In the genomic region with DNA sequence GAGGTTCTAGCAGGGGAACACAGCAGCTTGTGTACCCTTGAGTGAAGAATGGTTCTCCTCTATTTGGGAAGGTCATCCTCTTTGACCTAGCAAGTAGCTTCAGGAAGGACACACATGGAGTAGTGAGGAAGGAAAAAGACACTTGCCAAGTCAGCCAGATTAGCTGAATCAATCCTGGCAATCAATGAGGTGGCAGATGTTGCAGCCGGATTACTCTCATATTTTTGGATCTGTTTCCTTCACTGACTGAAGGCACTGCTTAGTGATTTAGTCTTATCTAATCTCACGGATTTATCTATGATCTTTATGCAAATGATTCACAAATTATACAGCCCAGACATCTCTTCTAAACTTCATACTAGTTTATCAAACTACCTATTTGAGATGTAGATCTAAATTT, we compare ENCODE assay signal across 25 cellular contexts.
"Had no signal": no experiment of that assay in that cellular context is flagged by ENCODE, and none has a peak within 500 bp of the region (broad histone marks: within the 10 kb centered on the region; RNA-seq: fewer than 3 reads in every experiment).

No MANE protein-coding gene starts in this region.

- H3K9me3 ChIP-seq: pancreas, prostate gland, upper lobe of right lung, vagina had no signal

- H3K4me1 ChIP-seq: pancreas, prostate gland, spleen, tibial artery, upper lobe of right lung, vagina had no signal

- DNase-seq: dermis blood vessel endothelial cell; effector CD4-positive, alpha-beta T cell; endodermal cell; erythroblast; foreskin melanocyte; head of caudate nucleus; left colon; left ventricle myocardium superior; mesenchymal stem cell; midbrain; occipital lobe; pancreas; spleen; stimulated activated CD4-positive, alpha-beta T cell treated with anti-CD3 and anti-CD28 coated beads, Interleukin-15, amount 100 ng/mL, for 24 hours; stimulated activated CD4-positive, alpha-beta T cell treated with anti-CD3 and anti-CD28 coated beads, Interleukin-1b, Interleukin-23, amount 100 ng/mL, for 48 hours; stimulated activated CD4-positive, alpha-beta T cell treated with anti-CD3 and anti-CD28 coated beads, Interleukin-4, amount 100 ng/mL, for 24 hours; tibial artery; upper lobe of right lung had no signal

- H3K36me3 ChIP-seq: pancreas, prostate gland, spleen, tibial artery, upper lobe of right lung, vagina had no signal

- ATAC-seq: left colon; left ventricle myocardium superior; natural killer cell treated with Interleukin-12 subunit alpha and Interleukin-12 subunit beta and Interleukin-15 and Interleukin-18, amount 100 ng/mL, for 72 hours; pancreas; sciatic nerve; stimulated activated memory B cell treated with anti-CD40 and anti-IgM and Interleukin-4, amounts not matched to agents 10 μg/mL and 1 μg/mL and 100 μg/mL, for 72 hours; upper lobe of right lung had no signal

- H3K27ac ChIP-seq: hepatocyte, pancreas, prostate gland, spleen, tibial artery, upper lobe of right lung, vagina had no signal

- H3K27me3 ChIP-seq: hepatocyte, pancreas, spleen, tibial artery, upper lobe of right lung, vagina had no signal

- H3K4me3 ChIP-seq: hepatocyte, lung, pancreas, prostate gland, spleen, tibial artery, upper lobe of right lung, vagina had no signal
